ENCODE assay signal across 8 cellular contexts in the genomic region with DNA sequence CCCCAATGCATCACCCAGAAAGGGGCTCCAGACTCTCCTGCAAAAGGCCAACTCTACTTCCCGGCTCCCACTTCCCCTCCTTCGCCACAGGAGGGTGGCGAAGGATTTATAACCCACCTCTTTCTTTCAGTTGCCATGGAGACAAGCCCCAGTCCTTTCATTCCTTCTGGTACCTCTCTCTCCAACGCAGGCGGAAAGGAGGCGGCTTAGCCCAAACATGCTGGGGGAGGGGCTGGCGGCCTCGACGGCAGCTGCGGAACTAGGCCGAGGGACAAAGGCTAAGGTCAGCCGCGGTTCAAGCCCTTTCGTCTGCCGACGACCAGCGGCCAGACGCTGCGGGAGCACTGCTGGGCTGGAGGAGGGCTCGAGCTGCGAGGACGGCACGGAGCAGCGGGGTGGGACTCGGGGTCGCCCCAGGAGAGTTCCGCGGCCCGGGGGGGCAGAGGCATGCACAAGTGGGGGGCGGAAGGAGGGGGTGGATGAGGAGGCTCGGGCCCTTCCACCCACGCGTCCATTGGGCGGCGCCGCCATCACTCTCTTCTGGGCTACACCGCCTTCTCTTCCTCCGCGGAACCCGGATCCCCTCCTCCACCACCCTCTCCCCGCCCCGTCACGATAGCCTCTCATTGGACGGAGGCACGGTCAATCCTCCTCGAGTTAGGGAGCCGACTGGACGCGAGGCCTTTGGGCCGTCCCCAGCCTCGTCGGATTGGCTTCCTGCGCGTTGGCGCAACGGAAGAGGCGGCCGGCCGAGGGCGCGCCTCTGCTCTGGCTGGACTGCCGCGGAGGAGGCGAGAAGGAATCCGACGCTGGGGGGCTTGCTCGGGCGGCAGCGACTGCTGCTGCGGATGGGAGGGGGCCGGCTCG. TPM values are rescaled to one million over a fixed set of nuclear protein-coding genes. Genes with fewer than 3 reads are reported as not detected.
A peak's percentile ranks its signal among the peaks of the same experiment; 100 is the strongest.
DNase-seq lines count a peak whose midpoint lies in the region; TF ChIP-seq lines count a peak whose summit lies in the region.

TSS of gene PANK2 (plus strand) at position 766 of the 867 bp plus-strand sequence.

- DNase-seq in GDM1 (lab: John Stamatoyannopoulos, UW), result peak; percentile 98
- DNase-seq in HAP-1 (ENCODE audit: low spot score in 2 of 2), result peak; percentile 98 to 99
- DNase-seq in MG63, result peak; percentile 97
- peak; percentile 91 for DNase-seq in SHP77 treated with DMSO at 0.1 percent for 48 hours (lab: John Stamatoyannopoulos, UW)
- DNase-seq in activated effector memory CD4-positive, alpha-beta T cell treated with anti-CD3 and anti-CD28 coated beads, Interleukin-2, amount 50 U/mL, for 16 hours, result peak; percentile 99
- peak; percentile 99 for DNase-seq in fibroblast of pulmonary artery (ENCODE audit: low read depth)

- H3K27ac Mint-ChIP-seq in nephron, result peak within 1 kb of the TSS; percentile 95 to 100 (median 99)
- H3K27ac Mint-ChIP-seq in stimulated activated naive CD8-positive, alpha-beta T cell treated with anti-CD3 and anti-CD28 coated beads, Interleukin-15, Interleukin-2, amounts not matched to agents 100 ng/mL and 50 ng/mL, for 24 hours, result peak within 1 kb of the TSS; percentile 96

- H3K4me3 Mint-ChIP-seq in nephron, result peak within 1 kb of the TSS; percentile 98 to 99 (median 99)
- H3K4me3 Mint-ChIP-seq in stimulated activated naive CD8-positive, alpha-beta T cell treated with anti-CD3 and anti-CD28 coated beads, Interleukin-15, Interleukin-2, amounts not matched to agents 100 ng/mL and 50 ng/mL, for 24 hours, result peak within 1 kb of the TSS; percentile 97

- in situ Hi-C loops in HAP-1 (cut with MboI; ENCODE audit: low sequenced_read_pairs), result no loop called here

- TF ChIP-seq CTCF in fibroblast of pulmonary artery (IDR thresholded peaks at IDR 0.05; ENCODE audit: low read length, missing control alignments) (peak; percentile 63), nephron (IDR thresholded peaks at IDR 0.05; ENCODE audit: unreplicated experiment in 3 of 3) (peak; percentile 27 to 40 (median 38))

- H3K9me3 Mint-ChIP-seq in nephron, result no peaks in the 10 kb centered on the region
- H3K9me3 Mint-ChIP-seq in stimulated activated naive CD8-positive, alpha-beta T cell treated with anti-CD3 and anti-CD28 coated beads, Interleukin-15, Interleukin-2, amounts not matched to agents 100 ng/mL and 50 ng/mL, for 24 hours, result no peaks in the 10 kb centered on the region

- peaks cover 15% of the 10 kb centered on the region for H3K36me3 Mint-ChIP-seq in nephron (ENCODE audit: low read depth)
- peaks cover 41% of the 10 kb centered on the region for H3K36me3 Mint-ChIP-seq in stimulated activated naive CD8-positive, alpha-beta T cell treated with anti-CD3 and anti-CD28 coated beads, Interleukin-15, Interleukin-2, amounts not matched to agents 100 ng/mL and 50 ng/mL, for 24 hours (ENCODE audit: low read depth)

- peaks cover 44% of the 10 kb centered on the region for H3K4me1 Mint-ChIP-seq in nephron
- H3K4me1 Mint-ChIP-seq in stimulated activated naive CD8-positive, alpha-beta T cell treated with anti-CD3 and anti-CD28 coated beads, Interleukin-15, Interleukin-2, amounts not matched to agents 100 ng/mL and 50 ng/mL, for 24 hours (ENCODE audit: low read depth), result peaks cover 49% of the 10 kb centered on the region

- no peaks in the 10 kb centered on the region for H3K27me3 Mint-ChIP-seq in nephron (ENCODE audit: low read depth)
- H3K27me3 Mint-ChIP-seq in stimulated activated naive CD8-positive, alpha-beta T cell treated with anti-CD3 and anti-CD28 coated beads, Interleukin-15, Interleukin-2, amounts not matched to agents 100 ng/mL and 50 ng/mL, for 24 hours, result no peaks in the 10 kb centered on the region

- no peaks in the 10 kb centered on the region for H3K27me3 ChIP-seq in HAP-1 (ENCODE audit: low read depth)
- H3K27me3 ChIP-seq in MG63, result no peaks in the 10 kb centered on the region

- peaks cover 19% of the 10 kb centered on the region for H3K36me3 ChIP-seq in HAP-1 (replicated peaks)
- H3K36me3 ChIP-seq in MG63, result peaks cover 14% of the 10 kb centered on the region

- H3K4me3 ChIP-seq in HAP-1, result peak within 1 kb of the TSS; percentile 88
- peak within 1 kb of the TSS; percentile 86 for H3K4me3 ChIP-seq in MG63
- peak within 1 kb of the TSS; percentile 97 for H3K4me3 ChIP-seq in fibroblast of pulmonary artery (replicated peaks; ENCODE audit: low read depth, low read length)

- peaks cover 21% of the 10 kb centered on the region for H3K4me1 ChIP-seq in HAP-1

- H3K9me3 ChIP-seq in HAP-1 (no peaks in the 10 kb centered on the region), MG63 (no peaks in the 10 kb centered on the region)

RNA-seq across cellular contexts. Expression of gene PANK2, which starts in this region (rescaled TPM):
- 31.4 and 57.1 TPM in 2 replicates for total RNA-seq in MG63 (2014; rRNA removed; shearing (Covaris generic); ENCODE audit: low replicate concordance)

Comparison
In these comparisons a context has a peak if more than half of its experiments do, and no peak if none do; other contexts are left out.
1. Peak in every context shown above with its lines: DNase-seq and H3K4me3 ChIP-seq.